In genomic region chr11:86068951-86069407, GRCh38 we compare ENCODE assay signal across 8 cellular contexts. TPM values are rescaled to one million over a fixed set of nuclear protein-coding genes. Genes with fewer than 3 reads are reported as not detected.
DNase-seq lines count a peak whose midpoint lies in the region; ATAC-seq and TF ChIP-seq lines count a peak whose summit lies in the region.

PICALM (minus strand) TSS chr11:86069084; CDS start chr11:86068780, 304 bp downstream.

- peaks cover 14% of the 10 kb centered on the region for H3K36me3 Mint-ChIP-seq in CD8-positive, alpha-beta T cell

- no peak for TF ChIP-seq CTCF in CD8-positive, alpha-beta T cell (IDR thresholded peaks at IDR 0.05)
- TF ChIP-seq CTCF in lung (IDR thresholded peaks at IDR 0.05; ENCODE audit: control extremely low read depth, extremely low read depth), result no peak

- H3K27me3 Mint-ChIP-seq in CD8-positive, alpha-beta T cell (ENCODE audit: low read depth), result no peaks in the 10 kb centered on the region

- H3K27me3 ChIP-seq in CD8-positive, alpha-beta T cell (ENCODE audit: insufficient read depth, low read length), result no peaks in the 10 kb centered on the region
- H3K27me3 ChIP-seq in lung (ENCODE audit: control insufficient read depth, insufficient read depth), result no peaks in the 10 kb centered on the region

- H3K9me3 Mint-ChIP-seq in CD8-positive, alpha-beta T cell, result no peaks in the 10 kb centered on the region

- H3K27ac Mint-ChIP-seq in CD8-positive, alpha-beta T cell, result peak within 1 kb of the TSS; percentile 97

- H3K4me3 Mint-ChIP-seq in CD8-positive, alpha-beta T cell, result peak within 1 kb of the TSS; percentile 100

- H3K4me3 ChIP-seq in CD8-positive, alpha-beta T cell (ENCODE audit: low read depth, low read length), result peak within 1 kb of the TSS; percentile 94
- H3K4me3 ChIP-seq in lung, result peak within 1 kb of the TSS; percentile 97

- CTCF ChIA-PET in CD8-positive, alpha-beta T cell (lab: Charles Lee), result interaction anchor here (0.8 to 2.8 kb wide), 8 partner anchors 18 to 445 kb away, joined by 3 to 23 read pairs (median 4); no protein-coding TSS in a partner anchor

- 1% methylated on average over 41 to 47 of the region's 48 CpGs for WGBS in lung, 2 donors

- peak within 1 kb of the TSS; percentile 67 for H3K27ac ChIP-seq in CD8-positive, alpha-beta T cell (ENCODE audit: low read depth, low read length)
- H3K27ac ChIP-seq in lung (ENCODE audit: low read depth in 1 of 2, low read length in 1 of 2), result peak within 1 kb of the TSS; percentile 96

- POLR2A ChIA-PET in CD8-positive, alpha-beta T cell (lab: Charles Lee), result interaction anchor here (0.7 to 2.2 kb wide), 15 partner anchors 10 to 441 kb away, joined by 3 to 13 read pairs (median 3); partner anchors contain the start of genes CREBZF, EED, TMEM126A and TMEM126B

- peaks cover 24% of the 10 kb centered on the region for H3K4me1 ChIP-seq in CD8-positive, alpha-beta T cell (ENCODE audit: insufficient read depth, low read length)
- H3K4me1 ChIP-seq in lung (ENCODE audit: control insufficient read depth in 2 of 2, insufficient read depth in 2 of 2, low read length in 2 of 2), result peaks cover 4 to 10% of the 10 kb centered on the region in 2 donors

- DNase-seq in CD8-positive, alpha-beta T cell, result peak; percentile 91 to 97 (median 96)
- DNase-seq in HS-27A (ENCODE audit: low read depth) (peak; percentile 90), NK-92 (lab: John Stamatoyannopoulos, UW; ENCODE audit: unreplicated experiment) (peak; percentile 85), lung (ENCODE audit: low spot score) (peak; percentile 99)
- DNase-seq in activated CD8-positive, alpha-beta memory T cell treated with anti-CD3 and anti-CD28 coated beads for 1 hour (ENCODE audit: extremely low read depth in 1 of 2, low read depth in 1 of 2), result peak; percentile 89 to 93
- DNase-seq in effector CD4-positive, alpha-beta T cell, result peak; percentile 92
- peak; percentile 86 to 95 (median 92) for DNase-seq in stimulated activated CD4-positive, alpha-beta T cell treated with anti-CD3 and anti-CD28 coated beads, TNF-alpha, amount 100 ng/mL, for 4 hours (ENCODE audit: low read depth in 3 of 3)

- H3K9me3 ChIP-seq in CD8-positive, alpha-beta T cell (ENCODE audit: low read length), result no peaks in the 10 kb centered on the region
- H3K9me3 ChIP-seq in lung (ENCODE audit: control insufficient read depth in 2 of 2, insufficient read depth in 1 of 2, low read length in 1 of 2), result no peaks in the 10 kb centered on the region

- H3K4me1 Mint-ChIP-seq in CD8-positive, alpha-beta T cell (ENCODE audit: low read depth), result peaks cover 34% of the 10 kb centered on the region

- peak; percentile 91 for ATAC-seq in CD8-positive, alpha-beta T cell
- peak; percentile 82 for ATAC-seq in GM19467 (IDR thresholded peaks at IDR 0.05; ENCODE audit: unreplicated experiment)
- peak; percentile 96 for ATAC-seq in lung (ENCODE audit: insufficient read depth, low FRiP score)

- no peaks in the 10 kb centered on the region for H3K36me3 ChIP-seq in CD8-positive, alpha-beta T cell (ENCODE audit: insufficient read depth, low read length)
- no peaks in the 10 kb centered on the region for H3K36me3 ChIP-seq in lung (ENCODE audit: control insufficient read depth in 2 of 2, insufficient read depth in 2 of 2, low read length in 2 of 2)

- intact Hi-C loops in CD8-positive, alpha-beta T cell (cut with DNase I, micrococcal nuclease), result loop anchor here (1.0 to 10.0 kb wide), 14 partner anchors 26 to 966 kb away; partner anchors contain the start of genes EED (in 2 of the 2), HIKESHI (in 2 of the 2), TMEM126B (in 2 of the 2) and CCDC83 (in 1 of the 2)

RNA-seq across cellular contexts. Expression of gene PICALM, which starts in this region (rescaled TPM):
- total RNA-seq in CD8-positive, alpha-beta T cell, result 10 to 100 TPM; 79.8 to 80.0 TPM
- total RNA-seq in lung, result 100 to 1,000 TPM; 162 to 454 TPM
- polyA plus RNA-seq in lung, result 100 to 1,000 TPM in 1 of 2 donors, 10 to 100 TPM in 1; 56.8 to 142 TPM

Comparison
In these comparisons a context has a peak if more than half of its experiments do, and no peak if none do; other contexts are left out.
1. Peak in every context shown above with its lines: DNase-seq, ATAC-seq, H3K4me3 ChIP-seq and H3K27ac ChIP-seq.